Comparison of ENCODE assay signal across 10 cellular contexts in the genomic region with DNA sequence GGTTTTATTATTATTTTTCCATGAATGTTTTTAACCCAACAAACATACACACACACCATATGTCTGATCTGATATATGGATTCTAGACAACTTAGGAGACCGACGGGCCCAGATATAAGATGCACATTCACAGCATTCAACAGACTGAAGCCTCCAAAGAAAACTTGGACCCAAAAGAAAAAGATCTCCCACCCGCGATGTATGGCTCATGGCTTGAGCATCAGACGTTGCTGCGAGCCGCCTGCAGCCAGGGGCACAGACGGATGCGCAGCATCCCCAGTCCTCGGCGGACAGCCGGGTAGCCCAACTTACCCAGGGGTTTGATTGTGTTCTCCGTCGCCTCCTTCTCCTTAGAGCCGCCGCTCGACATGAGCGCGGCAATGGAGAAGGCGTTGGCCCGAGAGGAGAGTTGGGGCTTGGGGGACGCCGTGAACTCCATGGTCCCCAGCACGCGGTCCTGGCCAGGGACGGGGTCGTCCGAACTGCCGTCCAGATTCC. TPM values are rescaled to one million over a fixed set of nuclear protein-coding genes. Genes with fewer than 3 reads are reported as not detected.
DNase-seq lines count a peak whose midpoint lies in the region; ATAC-seq and TF ChIP-seq lines count a peak whose summit lies in the region.
"Had no signal": no experiment of that assay in that cellular context is flagged by ENCODE, and none has a peak within 500 bp of the region (broad histone marks: within the 10 kb centered on the region; RNA-seq: fewer than 3 reads in every experiment).

No MANE protein-coding gene starts in this region.

- no peaks in the 10 kb centered on the region for H3K9me3 ChIP-seq in transverse colon
- peaks cover 4% of the 10 kb centered on the region for H3K9me3 ChIP-seq in effector memory CD4-positive, alpha-beta T cell (ENCODE audit: control insufficient read depth, low read length)

- no peak for DNase-seq in activated naive CD4-positive, alpha-beta T cell treated with anti-CD3 and anti-CD28 coated beads for 36 hours
- no peak for DNase-seq in activated naive CD4-positive, alpha-beta T cell treated with anti-CD3 and anti-CD28 coated beads, Interleukin-2, amount 50 U/mL, for 72 hours (ENCODE audit: low spot score in 2 of 2)
- no peak for DNase-seq in activated naive CD8-positive, alpha-beta T cell treated with anti-CD3 and anti-CD28 coated beads, Interleukin-2, amount 10 ng/mL, durations not matched to agents 7 days and 5 days
- DNase-seq in left colon (peak in 1 of 2 donors; percentile 19), transverse colon (no peak), HCEC 1CT (no peak), A172 (ENCODE audit: low spot score) (no peak)
- no peak for DNase-seq in effector memory CD4-positive, alpha-beta T cell
- DNase-seq: DMS79 had no signal

- TF ChIP-seq CTCF in transverse colon (IDR thresholded peaks at IDR 0.05), result no peak

- ATAC-seq in activated naive CD4-positive, alpha-beta T cell treated with anti-CD3 and anti-CD28 coated beads, Interleukin-2, amount 50 U/mL, for 72 hours, result no peak
- ATAC-seq in activated naive CD8-positive, alpha-beta T cell treated with anti-CD3 and anti-CD28 coated beads, Interleukin-2, amount 10 ng/mL, durations not matched to agents 7 days and 5 days (ENCODE audit: low read depth), result no peak
- peak; percentile 24 for ATAC-seq in left colon

- intact Hi-C loops in activated naive CD4-positive, alpha-beta T cell treated with anti-CD3 and anti-CD28 coated beads for 36 hours (cut with micrococcal nuclease), result loop anchor here (10.0 kb wide), 1 partner anchor 68 kb away; no protein-coding TSS in a partner anchor
- intact Hi-C loops in left colon (cut with DNase I, micrococcal nuclease), result no loop called here
- intact Hi-C loops in transverse colon (cut with DNase I; ENCODE audit: low total_unique reads), result no loop called here

- in situ Hi-C loops in transverse colon (cut with MboI; ENCODE audit: low pct_ligation_motif_present in 1 of 4, low pct_unique_long_range_greater_than_20kb in 1 of 4, low sequenced_read_pairs in 3 of 4), result no loop called here

- CTCF ChIA-PET in activated naive CD4-positive, alpha-beta T cell treated with anti-CD3 and anti-CD28 coated beads for 36 hours (lab: Charles Lee), result no interaction called here

- no peaks in the 10 kb centered on the region for H3K36me3 Mint-ChIP-seq in activated naive CD4-positive, alpha-beta T cell treated with anti-CD3 and anti-CD28 coated beads for 36 hours (ENCODE audit: low read depth)
- H3K36me3 Mint-ChIP-seq in activated naive CD4-positive, alpha-beta T cell treated with anti-CD3 and anti-CD28 coated beads, Interleukin-2, amount 50 U/mL, for 72 hours, result peaks cover 7 to 44% of the 10 kb centered on the region in 2 donors
- no peaks in the 10 kb centered on the region for H3K36me3 Mint-ChIP-seq in activated naive CD8-positive, alpha-beta T cell treated with anti-CD3 and anti-CD28 coated beads, Interleukin-2, amount 10 ng/mL, durations not matched to agents 7 days and 5 days

- WGBS in transverse colon (ENCODE audit: low coverage in 1 of 2), 2 donors, result 8 to 22% methylated on average over 19 to 29 of the region's 29 CpGs

- H3K27me3 ChIP-seq in transverse colon, result peaks cover 100% of the 10 kb centered on the region
- peaks cover 58% of the 10 kb centered on the region for H3K27me3 ChIP-seq in effector memory CD4-positive, alpha-beta T cell (replicated peaks; ENCODE audit: control insufficient read depth, insufficient read depth, low read length, poor library complexity, severe bottlenecking)

- TF ChIP-seq POLR2A in transverse colon (IDR thresholded peaks at IDR 0.05), result no peak

- H3K27me3 Mint-ChIP-seq in activated naive CD4-positive, alpha-beta T cell treated with anti-CD3 and anti-CD28 coated beads for 36 hours (ENCODE audit: low read depth), result peaks cover 87% of the 10 kb centered on the region
- H3K27me3 Mint-ChIP-seq in activated naive CD8-positive, alpha-beta T cell treated with anti-CD3 and anti-CD28 coated beads, Interleukin-2, amount 10 ng/mL, durations not matched to agents 7 days and 5 days, result peaks cover 88% of the 10 kb centered on the region

- H3K4me1 Mint-ChIP-seq in activated naive CD4-positive, alpha-beta T cell treated with anti-CD3 and anti-CD28 coated beads for 36 hours (ENCODE audit: low read depth), result peaks cover 19% of the 10 kb centered on the region
- H3K4me1 Mint-ChIP-seq in activated naive CD8-positive, alpha-beta T cell treated with anti-CD3 and anti-CD28 coated beads, Interleukin-2, amount 10 ng/mL, durations not matched to agents 7 days and 5 days, result peaks cover 14% of the 10 kb centered on the region

- no peaks in the 10 kb centered on the region for H3K36me3 ChIP-seq in transverse colon
- no peaks in the 10 kb centered on the region for H3K36me3 ChIP-seq in effector memory CD4-positive, alpha-beta T cell (ENCODE audit: control insufficient read depth, insufficient read depth, low read length)

- H3K4me3 Mint-ChIP-seq in activated naive CD4-positive, alpha-beta T cell treated with anti-CD3 and anti-CD28 coated beads for 36 hours, result peak overlapping the region; percentile 60
- peak overlapping the region; percentile 65 for H3K4me3 Mint-ChIP-seq in activated naive CD8-positive, alpha-beta T cell treated with anti-CD3 and anti-CD28 coated beads, Interleukin-2, amount 10 ng/mL, durations not matched to agents 7 days and 5 days

- no peak overlapping the region for H3K27ac ChIP-seq in transverse colon
- no peak overlapping the region for H3K27ac ChIP-seq in effector memory CD4-positive, alpha-beta T cell (ENCODE audit: insufficient read depth, low read length, poor library complexity, severe bottlenecking)

- no peak for TF ChIP-seq EP300 in transverse colon (IDR thresholded peaks at IDR 0.05; ENCODE audit: low read depth)

- H3K9me3 Mint-ChIP-seq in activated naive CD4-positive, alpha-beta T cell treated with anti-CD3 and anti-CD28 coated beads for 36 hours, result peaks cover 4% of the 10 kb centered on the region
- H3K9me3 Mint-ChIP-seq in activated naive CD4-positive, alpha-beta T cell treated with anti-CD3 and anti-CD28 coated beads, Interleukin-2, amount 50 U/mL, for 72 hours, result no peaks in the 10 kb centered on the region
- H3K9me3 Mint-ChIP-seq in activated naive CD8-positive, alpha-beta T cell treated with anti-CD3 and anti-CD28 coated beads, Interleukin-2, amount 10 ng/mL, durations not matched to agents 7 days and 5 days, result peaks cover 2% of the 10 kb centered on the region

- POLR2A ChIA-PET in activated naive CD8-positive, alpha-beta T cell treated with anti-CD3 and anti-CD28 coated beads, Interleukin-2, amount 10 ng/mL, durations not matched to agents 7 days and 5 days (lab: Charles Lee), result no interaction called here

- no peak overlapping the region for H3K27ac Mint-ChIP-seq in activated naive CD4-positive, alpha-beta T cell treated with anti-CD3 and anti-CD28 coated beads for 36 hours
- H3K27ac Mint-ChIP-seq in activated naive CD4-positive, alpha-beta T cell treated with anti-CD3 and anti-CD28 coated beads, Interleukin-2, amount 50 U/mL, for 72 hours, result no peak overlapping the region
- peak overlapping the region; percentile 42 for H3K27ac Mint-ChIP-seq in activated naive CD8-positive, alpha-beta T cell treated with anti-CD3 and anti-CD28 coated beads, Interleukin-2, amount 10 ng/mL, durations not matched to agents 7 days and 5 days

- H3K4me1 ChIP-seq in transverse colon, result peaks cover 6 to 24% (median 17%) of the 10 kb centered on the region in 4 donors
- H3K4me1 ChIP-seq in effector memory CD4-positive, alpha-beta T cell (ENCODE audit: control insufficient read depth, insufficient read depth, low read length, poor library complexity, severe bottlenecking), result peaks cover 3% of the 10 kb centered on the region

- H3K4me3 ChIP-seq in transverse colon, result peak overlapping the region in 3 of 4 donors; percentile 23 to 44 (median 39)
- H3K4me3 ChIP-seq in effector memory CD4-positive, alpha-beta T cell (ENCODE audit: insufficient read depth, low read depth, low read length, poor library complexity, severe bottlenecking), result no peak overlapping the region

RNA-seq across cellular contexts. Expression of gene TBX20, which starts 0.7 kb away (rescaled TPM):
- not detected for total RNA-seq in activated naive CD4-positive, alpha-beta T cell treated with anti-CD3 and anti-CD28 coated beads for 36 hours
- total RNA-seq in activated naive CD4-positive, alpha-beta T cell treated with anti-CD3 and anti-CD28 coated beads, Interleukin-2, amount 50 U/mL, for 72 hours, result not detected
- under 1 TPM in 1 of 2 experiments, not detected in 1; 0.34 TPM for total RNA-seq in activated naive CD8-positive, alpha-beta T cell treated with anti-CD3 and anti-CD28 coated beads, Interleukin-2, amount 10 ng/mL, durations not matched to agents 7 days and 5 days
- total RNA-seq in left colon (under 1 TPM; 0.15 to 0.47 TPM), transverse colon (not detected)
- total RNA-seq in A172 (2014; rRNA removed; shearing (Covaris generic)), result 0.96 and 1.2 TPM in 2 replicates
- total RNA-seq: lower leg skin had no signal
